In genomic region chr12:92973614-92974013, GRCh38 we compare ENCODE assay signal across 8 cellular contexts. TPM values are rescaled to one million over a fixed set of nuclear protein-coding genes. Genes with fewer than 3 reads are reported as not detected.
DNase-seq lines count a peak whose midpoint lies in the region; ATAC-seq and TF ChIP-seq lines count a peak whose summit lies in the region.
"Had no signal": no experiment of that assay in that cellular context is flagged by ENCODE, and none has a peak within 500 bp of the region (broad histone marks: within the 10 kb centered on the region; RNA-seq: fewer than 3 reads in every experiment).

No MANE protein-coding gene starts in this region.

- H3K9ac ChIP-seq in smooth muscle cell (ENCODE audit: low read depth) = no peak overlapping the region

- WGBS in smooth muscle cell (ENCODE audit: low lambda C conversion rate) = 95% methylated on average over 1 of the region's 1 CpG

- in situ Hi-C loops in gastrocnemius medialis (cut with MboI; ENCODE audit: low sequenced_read_pairs in 4 of 4) = no loop called here

- no peaks in the 10 kb centered on the region for H3K36me3 ChIP-seq in RWPE2 (ENCODE audit: low read depth)
- H3K36me3 ChIP-seq in gastrocnemius medialis = no peaks in the 10 kb centered on the region
- no peaks in the 10 kb centered on the region for H3K36me3 ChIP-seq in smooth muscle cell (ENCODE audit: low read depth)
- H3K36me3 ChIP-seq: thoracic aorta had no signal

- peaks cover 9% of the 10 kb centered on the region for H3F3A ChIP-seq in smooth muscle cell (ENCODE audit: low read depth)

- TF ChIP-seq CTCF in RWPE2 (IDR thresholded peaks at IDR 0.05; ENCODE audit: poor library complexity, severe bottlenecking) = no peak
- TF ChIP-seq CTCF in gastrocnemius medialis (IDR thresholded peaks at IDR 0.05 in 4 of 5, conservative IDR thresholded peaks at IDR 0.05 in 1 of 5) = no peak
- TF ChIP-seq CTCF in smooth muscle cell (IDR thresholded peaks at IDR 0.05; ENCODE audit: borderline replicate concordance, insufficient read depth, poor library complexity, severe bottlenecking) = no peak

- ATAC-seq in GM18861 (IDR thresholded peaks at IDR 0.05; ENCODE audit: unreplicated experiment) = peak; percentile 43
- peak; percentile 41 for ATAC-seq in HG02938 (IDR thresholded peaks at IDR 0.05; ENCODE audit: unreplicated experiment)
- ATAC-seq in RWPE2 (ENCODE audit: low read depth) = peak; percentile 78
- no peak for ATAC-seq in gastrocnemius medialis

- H3K4me2 ChIP-seq in smooth muscle cell = no peak overlapping the region

- H3K4me1 ChIP-seq in RWPE2 (ENCODE audit: insufficient read depth, poor library complexity, severe bottlenecking) (peaks cover 30% of the 10 kb centered on the region), gastrocnemius medialis (peaks cover 0 to 7% of the 10 kb centered on the region in 2 donors), smooth muscle cell (ENCODE audit: low read depth) (no peaks in the 10 kb centered on the region)

- intact Hi-C loops in gastrocnemius medialis (cut with DNase I; ENCODE audit: low total_unique reads) = no loop called here

- no peaks in the 10 kb centered on the region for H4K20me1 ChIP-seq in smooth muscle cell (ENCODE audit: low read depth)

- H3K9me3 ChIP-seq in RWPE2 (ENCODE audit: severe bottlenecking) (peaks cover 9% of the 10 kb centered on the region), gastrocnemius medialis (no peaks in the 10 kb centered on the region), smooth muscle cell (replicated peaks; ENCODE audit: low read depth) (no peaks in the 10 kb centered on the region)
- H3K9me3 ChIP-seq: thoracic aorta had no signal

- H3K27me3 ChIP-seq in RWPE2 (ENCODE audit: insufficient read depth, poor library complexity, severe bottlenecking) = no peaks in the 10 kb centered on the region
- H3K27me3 ChIP-seq in gastrocnemius medialis = no peaks in the 10 kb centered on the region
- H3K27me3 ChIP-seq in smooth muscle cell (ENCODE audit: low read depth) = no peaks in the 10 kb centered on the region

- peak; percentile 61 for DNase-seq in RWPE2 (ENCODE audit: low spot score)
- DNase-seq in non-pigmented ciliary epithelial cell (ENCODE audit: low read depth) = peak; percentile 73
- DNase-seq in gastrocnemius medialis = no peak
- DNase-seq in amygdala (lab: John Stamatoyannopoulos, UW) = no peak
- no peak for DNase-seq in smooth muscle cell (lab: John Stamatoyannopoulos, UW; ENCODE audit: unreplicated experiment)

- H3K4me3 ChIP-seq in RWPE2 (ENCODE audit: severe bottlenecking) (no peak overlapping the region), gastrocnemius medialis (no peak overlapping the region), smooth muscle cell (no peak overlapping the region)
- H3K4me3 ChIP-seq: thoracic aorta had no signal

- no peak overlapping the region for H2AFZ ChIP-seq in smooth muscle cell (ENCODE audit: low read depth)

- no peaks in the 10 kb centered on the region for H3K79me2 ChIP-seq in smooth muscle cell (ENCODE audit: low read depth)

- no peak for TF ChIP-seq POLR2A in gastrocnemius medialis (IDR thresholded peaks at IDR 0.05)

- peak overlapping the region; percentile 85 for H3K27ac ChIP-seq in RWPE2 (ENCODE audit: poor library complexity, severe bottlenecking)
- no peak overlapping the region for H3K27ac ChIP-seq in gastrocnemius medialis
- no peak overlapping the region for H3K27ac ChIP-seq in smooth muscle cell (ENCODE audit: low read depth)
- H3K27ac ChIP-seq: thoracic aorta had no signal

RNA-seq across cellular contexts. Expression of gene EEA1, which starts 44.5 kb away (rescaled TPM):
- total RNA-seq in gastrocnemius medialis (10 to 100 TPM; 18.6 to 28.7 (median 20.8) TPM), smooth muscle cell (25.1 and 28.5 TPM in 2 replicates)
- 22.7 and 29.0 TPM in 2 replicates for polyA plus RNA-seq in smooth muscle cell

Comparison
In these comparisons a context has a peak if more than half of its experiments do, and no peak if none do; other contexts are left out.
1. ATAC-seq: peak in GM18861 (single experiment), HG02938 (single experiment) and RWPE2 (single experiment); none in gastrocnemius medialis (0 of 2).
2. DNase-seq: peak in RWPE2 (single experiment) and non-pigmented ciliary epithelial cell (single experiment); none in gastrocnemius medialis (0 of 2), amygdala (0 of 56) and smooth muscle cell (single experiment).